In the genomic region with DNA sequence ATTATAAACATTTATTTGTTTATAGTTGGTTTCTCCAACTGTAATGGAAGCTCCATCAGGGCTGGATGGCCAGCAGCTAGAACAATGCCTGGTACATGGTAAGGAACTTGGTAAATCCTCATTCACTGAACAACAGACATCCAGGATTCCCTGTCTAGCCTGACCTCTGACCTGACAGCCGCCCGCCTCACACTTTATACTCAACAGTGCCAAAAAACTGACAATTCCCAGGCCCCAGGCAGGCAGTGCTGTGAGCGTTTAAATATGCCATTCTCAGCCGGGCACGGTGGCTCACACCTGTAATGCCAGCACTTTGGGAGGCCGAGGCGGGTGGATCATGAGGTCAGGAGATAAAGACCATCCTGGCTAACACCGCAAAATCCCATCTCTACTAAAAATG, we compare ENCODE assay signal across 24 cellular contexts.
"Had no signal": no experiment of that assay in that cellular context is flagged by ENCODE, and none has a peak within 500 bp of the region (broad histone marks: within the 10 kb centered on the region; RNA-seq: fewer than 3 reads in every experiment).

No MANE protein-coding gene starts in this region.

- H3K27me3 ChIP-seq: dorsolateral prefrontal cortex, esophagus muscularis mucosa, foreskin keratinocyte, gastroesophageal sphincter, heart left ventricle, hepatocyte, left lung had no signal

- H3K9me3 Mint-ChIP-seq: immature natural killer cell; naive thymus-derived CD4-positive, alpha-beta T cell had no signal

- H3K27ac ChIP-seq: coronary artery, dorsolateral prefrontal cortex, esophagus muscularis mucosa, foreskin keratinocyte, gastroesophageal sphincter, heart left ventricle, hepatocyte, left lung, lower lobe of right lung had no signal

- H3K27me3 Mint-ChIP-seq: naive thymus-derived CD4-positive, alpha-beta T cell had no signal

- FAIRE-seq: colon, endothelial cell of umbilical vein, frontal cortex, kidney had no signal

- ATAC-seq: foreskin keratinocyte; gastroesophageal sphincter; heart left ventricle; left colon; left lung; lower lobe of right lung; naive thymus-derived CD4-positive, alpha-beta T cell had no signal

- H3K4me2 ChIP-seq: hepatocyte had no signal

- H3K4me3 ChIP-seq: coronary artery, dorsolateral prefrontal cortex, esophagus muscularis mucosa, gastroesophageal sphincter, heart left ventricle, hepatocyte, left lung, lower lobe of right lung had no signal

- H3K4me3 Mint-ChIP-seq: naive thymus-derived CD4-positive, alpha-beta T cell had no signal

- H3K9me3 ChIP-seq: esophagus muscularis mucosa, gastroesophageal sphincter, heart left ventricle, left lung, lower lobe of right lung had no signal

- DNase-seq: dermis blood vessel endothelial cell; dorsolateral prefrontal cortex; effector CD4-positive, alpha-beta T cell; effector memory CD4-positive, alpha-beta T cell; foreskin keratinocyte; heart left ventricle; hypothalamus; immature natural killer cell; islet precursor cell; kidney; kidney glomerular epithelial cell; left colon; left lung; lower lobe of right lung; mesendoderm; midbrain; naive thymus-derived CD4-positive, alpha-beta T cell had no signal

- H3K79me2 ChIP-seq: hepatocyte had no signal

- H3K27ac Mint-ChIP-seq: naive thymus-derived CD4-positive, alpha-beta T cell had no signal

- H2AFZ ChIP-seq: hepatocyte had no signal

- H3K4me1 ChIP-seq: esophagus muscularis mucosa, foreskin keratinocyte, gastroesophageal sphincter, left lung, lower lobe of right lung had no signal
